Comparison of ENCODE assay signal across 1 cellular context in the genomic region with DNA sequence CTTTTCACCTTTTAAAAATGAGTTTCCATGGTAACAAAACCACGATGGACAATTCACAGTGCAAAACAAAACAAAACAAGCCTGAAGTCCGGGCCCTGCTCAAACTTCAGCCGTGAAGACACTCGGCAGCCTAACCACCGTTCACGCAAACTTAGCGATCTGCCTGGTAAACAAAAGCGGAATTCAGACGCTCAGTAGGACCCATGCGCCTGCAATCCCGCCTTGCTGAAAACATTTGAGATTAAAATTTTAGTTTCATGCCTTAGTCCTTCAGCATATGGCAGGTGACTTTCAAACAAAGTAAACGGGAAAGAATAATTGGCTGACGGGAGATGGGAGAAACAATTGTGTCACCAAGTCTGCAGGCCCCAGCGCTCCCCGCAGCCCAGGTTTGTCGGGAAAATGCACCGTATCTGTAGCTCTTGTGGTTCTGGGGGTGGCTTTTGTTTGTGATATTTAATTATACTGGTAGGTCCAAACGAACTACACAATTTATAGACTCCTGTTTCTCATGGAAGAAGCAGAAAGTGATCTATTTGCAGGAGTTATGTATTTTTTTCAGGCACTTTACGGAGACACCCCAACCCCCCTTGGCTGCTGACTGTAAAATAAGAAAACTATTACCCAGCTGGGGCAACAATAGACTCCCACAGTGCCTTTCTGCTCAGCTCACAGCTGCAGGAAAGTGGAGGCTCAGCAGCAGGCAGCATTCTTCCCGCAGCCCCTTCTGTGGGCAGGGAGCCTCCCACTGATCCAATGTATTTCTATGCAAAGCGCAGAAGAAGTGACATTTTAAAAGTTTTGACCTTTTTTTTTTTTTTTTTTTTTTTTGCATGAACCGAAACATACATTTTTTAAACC.
TF ChIP-seq lines count a peak whose summit lies in the region.

No MANE protein-coding gene starts in this region.

TF ChIP-seq in H1, 55 proteins besides CTCF, POLR2A, EP300 and RAD21 (continued from another document):
- peak in 1 of 2 experiments; percentile 75; a peak in 1 of 4 replicates for TF ChIP-seq SIN3A (conservative IDR thresholded peaks at IDR 0.05 in 1 of 2, IDR thresholded peaks at IDR 0.05 in 1 of 2; ENCODE audit: low read depth in 1 of 2, low read length in 2 of 2)
